ENCODE assay signal across 8 cellular contexts in the genomic region with DNA sequence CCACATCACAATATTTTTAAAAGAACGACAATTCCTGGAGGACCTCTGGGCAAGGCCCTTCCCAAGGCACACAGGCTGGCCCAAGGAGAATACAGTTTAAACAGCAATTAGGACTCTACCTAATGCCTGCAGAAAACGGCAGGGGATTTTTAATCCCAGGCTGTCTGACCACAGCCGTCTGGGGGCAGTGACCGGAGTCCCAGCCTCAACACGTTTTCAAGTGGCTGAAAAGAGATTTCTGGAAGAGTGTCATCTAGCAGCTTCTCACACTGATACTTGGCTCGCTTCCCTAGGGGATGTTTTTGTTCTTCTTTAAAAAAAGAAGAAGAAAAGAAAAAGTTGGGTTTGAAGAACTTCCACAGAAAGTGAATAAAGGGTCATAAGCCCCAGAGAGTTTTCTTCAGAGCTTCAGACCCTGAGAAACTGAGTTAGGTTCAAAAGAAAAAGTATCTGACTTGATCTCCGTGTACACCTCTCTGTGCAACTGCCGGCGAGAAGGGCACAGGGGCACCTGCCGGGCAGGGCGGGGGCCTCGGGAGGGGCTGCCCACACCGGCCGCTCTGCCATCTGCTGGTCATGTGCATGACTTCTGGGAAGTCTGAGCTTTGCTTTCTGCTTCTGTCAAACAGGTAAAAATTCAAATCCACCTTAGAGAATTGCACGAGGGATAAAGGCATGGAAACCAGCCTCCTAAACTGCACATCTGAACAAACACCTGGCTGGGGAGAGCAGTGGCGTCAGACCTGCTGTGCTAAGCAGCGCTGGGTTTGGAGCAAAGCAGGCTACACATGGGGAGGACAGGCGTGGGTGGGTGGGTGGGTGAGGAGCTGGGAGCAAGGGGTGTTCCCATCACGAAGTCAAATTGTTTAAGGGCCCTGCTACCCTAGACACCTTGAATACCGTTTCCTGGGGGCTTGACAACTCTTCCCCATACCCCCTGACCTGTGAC. TPM values are rescaled to one million over a fixed set of nuclear protein-coding genes. Genes with fewer than 3 reads are reported as not detected.
A peak's percentile ranks its signal among the peaks of the same experiment; 100 is the strongest.
DNase-seq lines count a peak whose midpoint lies in the region; ATAC-seq and TF ChIP-seq lines count a peak whose summit lies in the region.

No MANE protein-coding gene starts in this region.

- no peaks in the 10 kb centered on the region for H3K36me3 Mint-ChIP-seq in CD4-positive, alpha-beta T cell (ENCODE audit: low read depth)

- POLR2A ChIA-PET in CD4-positive, alpha-beta T cell (lab: Charles Lee): no interaction called here

- H3K4me1 Mint-ChIP-seq in CD4-positive, alpha-beta T cell (ENCODE audit: low read depth): no peaks in the 10 kb centered on the region

- peaks cover 20% of the 10 kb centered on the region for H3K4me1 ChIP-seq in fibroblast of lung (ENCODE audit: control insufficient read depth, extremely low read depth, insufficient read depth, low read length)
- H3K4me1 ChIP-seq in prostate gland (replicated peaks): peaks cover 35% of the 10 kb centered on the region

- no peak overlapping the region for H3K4me3 Mint-ChIP-seq in CD4-positive, alpha-beta T cell

- ATAC-seq in CD4-positive, alpha-beta T cell (ENCODE audit: poor library complexity): peak; percentile 48
- ATAC-seq in HG03175 (IDR thresholded peaks at IDR 0.05; ENCODE audit: unreplicated experiment): peak; percentile 52
- no peak for ATAC-seq in GM21825 (IDR thresholded peaks at IDR 0.05; ENCODE audit: unreplicated experiment)

- no peaks in the 10 kb centered on the region for H3K27me3 Mint-ChIP-seq in CD4-positive, alpha-beta T cell

- H2AFZ ChIP-seq in fibroblast of lung (ENCODE audit: low read length): no peak overlapping the region

- peaks cover 10% of the 10 kb centered on the region for H3K36me3 ChIP-seq in fibroblast of lung (ENCODE audit: control insufficient read depth, insufficient read depth, low read length)
- no peaks in the 10 kb centered on the region for H3K36me3 ChIP-seq in prostate gland

- peaks cover 2% of the 10 kb centered on the region for H4K20me1 ChIP-seq in fibroblast of lung (ENCODE audit: control insufficient read depth, extremely low read depth, insufficient read depth, low read length)

- H3K4me3 ChIP-seq in fibroblast of lung (replicated peaks in 1 of 4; ENCODE audit: control extremely low read depth in 1 of 4, insufficient read depth in 1 of 4, low read depth in 3 of 4, low read length in 4 of 4) (no peak overlapping the region), prostate gland (no peak overlapping the region)

- 48% methylated on average over 20 of the region's 20 CpGs for WGBS in prostate gland

- CTCF ChIA-PET in CD4-positive, alpha-beta T cell (lab: Charles Lee): interaction anchor here (0.6 to 1.1 kb wide), 4 partner anchors 15 to 112 kb away, joined by 3 to 10 read pairs (median 4); no protein-coding TSS in a partner anchor

- H3K9me3 Mint-ChIP-seq in CD4-positive, alpha-beta T cell: no peaks in the 10 kb centered on the region

- intact Hi-C loops in CD4-positive, alpha-beta T cell (cut with DNase I, micrococcal nuclease): loop anchor here in 1 of 2 experiments (1.0 kb wide), 1 partner anchor 112 kb away; no protein-coding TSS in a partner anchor
- intact Hi-C loops in prostate gland (cut with DNase I): no loop called here

- no peak overlapping the region for H3K27ac Mint-ChIP-seq in CD4-positive, alpha-beta T cell

- no peaks in the 10 kb centered on the region for H3K9me3 ChIP-seq in CD4-positive, alpha-beta T cell (ENCODE audit: control insufficient read depth, low read length)
- H3K9me3 ChIP-seq in fibroblast of lung (ENCODE audit: control insufficient read depth, insufficient read depth, low read depth, low read length): no peaks in the 10 kb centered on the region
- H3K9me3 ChIP-seq in prostate gland: no peaks in the 10 kb centered on the region

- no peak overlapping the region for H3K27ac ChIP-seq in CD4-positive, alpha-beta T cell (ENCODE audit: low read depth, low read length)
- H3K27ac ChIP-seq in fibroblast of lung (ENCODE audit: insufficient read depth, low read length): no peak overlapping the region
- no peak overlapping the region for H3K27ac ChIP-seq in prostate gland

- no peak overlapping the region for H3K9ac ChIP-seq in fibroblast of lung (ENCODE audit: insufficient read depth, low read length)

- peak; percentile 42 for TF ChIP-seq CTCF in CD4-positive, alpha-beta T cell (IDR thresholded peaks at IDR 0.05)
- TF ChIP-seq CTCF in fibroblast of lung (conservative IDR thresholded peaks at IDR 0.05 in 1 of 2, IDR thresholded peaks at IDR 0.05 in 1 of 2; ENCODE audit: low read depth in 1 of 2, low read length in 2 of 2): peak; percentile 17 to 28
- peak in 3 of 4 experiments; percentile 21 to 48 (median 35) for TF ChIP-seq CTCF in prostate gland (IDR thresholded peaks at IDR 0.05)

- peak in 8 of 10 experiments; percentile 9 to 47 (median 23) for DNase-seq in CD4-positive, alpha-beta T cell
- DNase-seq in SW480 (ENCODE audit: low spot score) (peak; percentile 64), fibroblast of lung (ENCODE audit: low read depth in 2 of 2) (no peak), prostate gland (ENCODE audit: low spot score) (no peak), NCI-H446 (lab: John Stamatoyannopoulos, UW) (no peak), occipital lobe (lab: John Stamatoyannopoulos, UW) (no peak)

- TF ChIP-seq POLR2A in prostate gland (IDR thresholded peaks at IDR 0.05): no peak

- peaks cover 90% of the 10 kb centered on the region for H3K79me2 ChIP-seq in fibroblast of lung (ENCODE audit: control insufficient read depth, insufficient read depth, low read length)

- no peak overlapping the region for H3K4me2 ChIP-seq in fibroblast of lung (ENCODE audit: extremely low read depth, insufficient read depth, low read length)

- H3K27me3 ChIP-seq in CD4-positive, alpha-beta T cell (ENCODE audit: control insufficient read depth, insufficient read depth, low read length): no peaks in the 10 kb centered on the region
- H3K27me3 ChIP-seq in fibroblast of lung (ENCODE audit: control insufficient read depth, insufficient read depth, low read length): no peaks in the 10 kb centered on the region
- no peaks in the 10 kb centered on the region for H3K27me3 ChIP-seq in prostate gland (replicated peaks; ENCODE audit: insufficient read depth)

RNA-seq across cellular contexts. Expression of gene RRBP1, which starts 33.0 kb away (rescaled TPM):
- 10 to 100 TPM; 26.4 to 27.2 TPM for total RNA-seq in CD4-positive, alpha-beta T cell
- total RNA-seq in fibroblast of lung (143 and 233 TPM in 2 replicates), prostate gland (100 to 1,000 TPM; 112 to 148 TPM), occipital lobe (5.6 TPM)
- polyA plus RNA-seq in fibroblast of lung: 169 and 191 TPM in 2 replicates
- polyA plus RNA-seq in fibroblast of lung (2012): 307 and 325 TPM in 2 replicates
- polyA minus RNA-seq in fibroblast of lung (ENCODE audit: low replicate concordance): 161 and 174 TPM in 2 replicates

RNA-seq across cellular contexts. Expression of gene BANF2, which starts 50.7 kb away (rescaled TPM):
- not detected for total RNA-seq in CD4-positive, alpha-beta T cell
- not detected in 2 replicates for total RNA-seq in fibroblast of lung
- polyA plus RNA-seq in fibroblast of lung: not detected in 2 replicates
- polyA plus RNA-seq in fibroblast of lung (2012): not detected in 2 replicates
- polyA minus RNA-seq in fibroblast of lung (ENCODE audit: low replicate concordance): not detected in 2 replicates
- 1 to 10 TPM in 1 of 2 donors, not detected in 1; 1.9 TPM for total RNA-seq in prostate gland
- not detected for total RNA-seq in occipital lobe

Comparison
In these comparisons a context has a peak if more than half of its experiments do, and no peak if none do; other contexts are left out.
1. DNase-seq: peak in CD4-positive, alpha-beta T cell (8 of 10) and SW480 (single experiment); none in fibroblast of lung (0 of 2), prostate gland (single experiment), NCI-H446 (0 of 2) and occipital lobe (single experiment).
2. Peak in every context shown above with its lines, with median percentiles within 50 percentile points of each other: CTCF ChIP-seq.